Comparison of ENCODE assay signal across 22 cellular contexts in the genomic region with DNA sequence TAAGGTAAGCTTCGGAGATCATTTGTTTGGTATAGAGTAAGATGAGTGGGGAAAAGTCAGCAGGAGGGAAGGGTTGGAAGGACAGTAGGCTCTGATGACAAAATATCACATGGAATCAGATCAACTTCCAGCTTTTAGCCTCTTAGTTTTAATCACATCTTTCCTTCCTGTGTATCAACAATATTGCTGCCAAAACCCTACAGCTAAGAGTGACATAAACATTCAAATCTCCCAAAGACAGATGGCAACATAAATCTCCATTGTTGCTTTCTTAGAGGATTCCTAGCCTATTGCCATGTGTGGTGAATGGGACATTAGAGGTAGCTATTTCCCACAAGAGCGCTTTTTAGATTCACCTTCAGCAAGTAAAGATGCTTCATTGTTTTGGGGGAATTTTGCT. TPM values are rescaled to one million over a fixed set of nuclear protein-coding genes. Genes with fewer than 3 reads are reported as not detected.
DNase-seq lines count a peak whose midpoint lies in the region; FAIRE-seq and TF ChIP-seq lines count a peak whose summit lies in the region.
"Had no signal": no experiment of that assay in that cellular context is flagged by ENCODE, and none has a peak within 500 bp of the region (broad histone marks: within the 10 kb centered on the region; RNA-seq: fewer than 3 reads in every experiment).

No MANE protein-coding gene starts in this region.

- peaks cover 6 to 12% of the 10 kb centered on the region in 2 experiments for H3K4me1 Mint-ChIP-seq in H9
- H3K4me1 Mint-ChIP-seq: activated naive CD8-positive, alpha-beta T cell treated with anti-CD3 and anti-CD28 coated beads, Interleukin-2, amount 10 ng/mL, durations not matched to agents 7 days and 5 days had no signal

- no peak overlapping the region for H3T11ph ChIP-seq in H9 (ENCODE audit: low read length)

- no peak overlapping the region for H3K4me2 ChIP-seq in H9 (ENCODE audit: insufficient read depth, insufficient read length, low read length)
- H3K4me2 ChIP-seq: hepatocyte had no signal

- peaks cover 6 to 8% of the 10 kb centered on the region in 2 experiments; a peak in 2 of 5 replicates for H3K9me3 Mint-ChIP-seq in H9
- H3K9me3 Mint-ChIP-seq: activated naive CD8-positive, alpha-beta T cell treated with anti-CD3 and anti-CD28 coated beads, Interleukin-2, amount 10 ng/mL, durations not matched to agents 7 days and 5 days; naive thymus-derived CD4-positive, alpha-beta T cell; T-helper 2 cell treated with Interferon-gamma antibody and Interleukin-4, amounts not matched to agents 5 μg/mL and 100 μg/mL, for 36 hours had no signal

- no CpG with 5 or more reads among the region's 2 CpGs for WGBS in H9 (ENCODE audit: extremely low coverage, insufficient read length, low lambda C conversion rate)
- 80% methylated on average over 2 of the region's 2 CpGs for WGBS in prostate gland

- no peak overlapping the region for H2BK20ac ChIP-seq in H9 (ENCODE audit: low read depth, low read length, poor library complexity, severe bottlenecking)

- no peak overlapping the region for H4K8ac ChIP-seq in H9 (replicated peaks; ENCODE audit: insufficient read length, low read depth, low read length)

- peak overlapping the region in 1 of 3 experiments; percentile 0; a peak in 1 of 7 replicates for H3K27ac Mint-ChIP-seq in H9
- H3K27ac Mint-ChIP-seq: activated naive CD8-positive, alpha-beta T cell treated with anti-CD3 and anti-CD28 coated beads, Interleukin-2, amount 10 ng/mL, durations not matched to agents 7 days and 5 days; naive thymus-derived CD4-positive, alpha-beta T cell; T-helper 2 cell treated with Interferon-gamma antibody and Interleukin-4, amounts not matched to agents 5 μg/mL and 100 μg/mL, for 36 hours had no signal

- H3K18ac ChIP-seq in H9 (ENCODE audit: insufficient read length, low read depth, low read length): no peak overlapping the region

- H3K9me3 ChIP-seq in SJSA1 (replicated peaks): no peaks in the 10 kb centered on the region; the same call in 1 of the 2 replicates
- H3K9me3 ChIP-seq in H9 (ENCODE audit: control insufficient read depth, low read depth, low read length): no peaks in the 10 kb centered on the region
- no peaks in the 10 kb centered on the region for H3K9me3 ChIP-seq in prostate gland

- no peak overlapping the region for H3K56ac ChIP-seq in H9 (ENCODE audit: insufficient read length, low read depth, low read length)

- no peaks in the 10 kb centered on the region for H3K79me2 ChIP-seq in H9 (ENCODE audit: insufficient read depth, low read length)
- H3K79me2 ChIP-seq: hepatocyte had no signal

- no peak overlapping the region for H3K14ac ChIP-seq in H9 (ENCODE audit: insufficient read depth, low read length)

- peak; percentile 23 for TF ChIP-seq CTCF in D721Med (IDR thresholded peaks at IDR 0.05; ENCODE audit: insufficient read depth, missing control alignments)
- TF ChIP-seq CTCF in foreskin fibroblast (IDR thresholded peaks at IDR 0.05; ENCODE audit: low read depth, low read length): no peak
- no peak for TF ChIP-seq CTCF in H9 (conservative IDR thresholded peaks at IDR 0.05)
- TF ChIP-seq CTCF in prostate gland (IDR thresholded peaks at IDR 0.05): no peak

- H2BK15ac ChIP-seq in H9 (ENCODE audit: low read depth, low read length): no peak overlapping the region

- peaks cover 22% of the 10 kb centered on the region for H3K4me1 ChIP-seq in SJSA1 (replicated peaks)
- H3K4me1 ChIP-seq in H9 (ENCODE audit: insufficient read depth, low read length): no peaks in the 10 kb centered on the region
- no peaks in the 10 kb centered on the region for H3K4me1 ChIP-seq in prostate gland (replicated peaks)

- H3K27me3 ChIP-seq in SJSA1 (replicated peaks) (no peaks in the 10 kb centered on the region), H9 (ENCODE audit: insufficient read depth, low read length) (no peaks in the 10 kb centered on the region), prostate gland (replicated peaks; ENCODE audit: insufficient read depth) (no peaks in the 10 kb centered on the region)
- H3K27me3 ChIP-seq: hepatocyte had no signal

- H2BK120ac ChIP-seq in H9 (ENCODE audit: low read depth, low read length, poor library complexity, severe bottlenecking): no peak overlapping the region

- H3K36me3 ChIP-seq in SJSA1: no peaks in the 10 kb centered on the region
- H3K36me3 ChIP-seq in prostate gland: no peaks in the 10 kb centered on the region

- no peak overlapping the region for H4K5ac ChIP-seq in H9 (ENCODE audit: insufficient read length, low read depth, low read length)

- H3K23me2 ChIP-seq in H9 (ENCODE audit: insufficient read length, low read depth, low read length, poor library complexity, severe bottlenecking): no peaks in the 10 kb centered on the region

- no peaks in the 10 kb centered on the region for H3K79me1 ChIP-seq in H9 (ENCODE audit: insufficient read depth, low read depth, low read length, poor library complexity, severe bottlenecking)

- H4K91ac ChIP-seq in H9 (ENCODE audit: insufficient read length, low read depth, low read length): no peak overlapping the region

- no peak overlapping the region for H3K4me3 Mint-ChIP-seq in H9
- H3K4me3 Mint-ChIP-seq: activated naive CD8-positive, alpha-beta T cell treated with anti-CD3 and anti-CD28 coated beads, Interleukin-2, amount 10 ng/mL, durations not matched to agents 7 days and 5 days; naive thymus-derived CD4-positive, alpha-beta T cell; T-helper 2 cell treated with Interferon-gamma antibody and Interleukin-4, amounts not matched to agents 5 μg/mL and 100 μg/mL, for 36 hours had no signal

- H2AK5ac ChIP-seq in H9 (ENCODE audit: insufficient read length, low read length): no peak overlapping the region

- no peak overlapping the region for H3K4ac ChIP-seq in H9 (ENCODE audit: low read depth, low read length)

- DNase-seq in D721Med (ENCODE audit: insufficient read length, low spot score) (no peak), M059J (ENCODE audit: low read depth) (peak; percentile 62), SJSA1 (ENCODE audit: low read depth in 1 of 2, low spot score in 2 of 2) (peak in 1 of 2 experiments; percentile 47), foreskin fibroblast (peak; percentile 44 to 62), H9 (no peak), prostate gland (ENCODE audit: low spot score) (no peak), occipital lobe (lab: John Stamatoyannopoulos, UW) (no peak)
- DNase-seq: activated CD8-positive, alpha-beta memory T cell treated with anti-CD3 and anti-CD28 coated beads for 24 hours; activated naive CD8-positive, alpha-beta T cell treated with anti-CD3 and anti-CD28 coated beads, Interleukin-2, amount 10 ng/mL, durations not matched to agents 7 days and 5 days; AML-193; GF-D8; Kasumi-1; naive thymus-derived CD4-positive, alpha-beta T cell; NCI-H1105 treated with DMSO at 0.1 percent for 48 hours; NCI-H226; SHP77 treated with DMSO at 0.1 percent for 48 hours; stimulated activated CD4-positive, alpha-beta T cell treated with anti-CD3 and anti-CD28 coated beads, Interleukin-4, amount 100 ng/mL, for 1 hour had no signal

- H3K23ac ChIP-seq in H9 (ENCODE audit: insufficient read length, low read depth, low read length): no peak overlapping the region

- H3K4me3 ChIP-seq in SJSA1 (no peak overlapping the region), foreskin fibroblast (ENCODE audit: low read depth in 1 of 2, low read length in 2 of 2) (no peak overlapping the region), prostate gland (no peak overlapping the region)
- H3K4me3 ChIP-seq: hepatocyte, skin epidermis had no signal

- no peak overlapping the region for H2BK12ac ChIP-seq in H9 (ENCODE audit: insufficient read length, low read depth, low read length)

- no peak overlapping the region for H3K9ac ChIP-seq in H9 (ENCODE audit: extremely low read depth, insufficient read length, low read length)

- peak; percentile 90 for FAIRE-seq in D721Med (lab: Jason Lieb, UNC)
- FAIRE-seq: HTR-8/SVneo, keratinocyte had no signal

- TF ChIP-seq POLR2A in prostate gland (IDR thresholded peaks at IDR 0.05): no peak

- intact Hi-C loops in prostate gland (cut with DNase I): no loop called here

- H3K36me3 Mint-ChIP-seq in H9 (ENCODE audit: insufficient read depth in 1 of 3, low read depth in 3 of 3): peaks cover 0 to 4% (median 0%) of the 10 kb centered on the region in 3 experiments; a peak in 2 of 7 replicates
- H3K36me3 Mint-ChIP-seq: activated naive CD8-positive, alpha-beta T cell treated with anti-CD3 and anti-CD28 coated beads, Interleukin-2, amount 10 ng/mL, durations not matched to agents 7 days and 5 days; naive thymus-derived CD4-positive, alpha-beta T cell had no signal

- H4K20me1 ChIP-seq in H9 (ENCODE audit: control insufficient read depth, insufficient read depth, insufficient read length): no peaks in the 10 kb centered on the region

- H2BK5ac ChIP-seq in H9 (ENCODE audit: insufficient read length, low read length): no peak overlapping the region

- H3K27ac ChIP-seq in SJSA1: peak overlapping the region; percentile 24
- no peak overlapping the region for H3K27ac ChIP-seq in H9 (ENCODE audit: insufficient read length, low read depth, low read length)
- no peak overlapping the region for H3K27ac ChIP-seq in prostate gland
- H3K27ac ChIP-seq: hepatocyte, skin epidermis had no signal

- peaks cover 4% of the 10 kb centered on the region; the same call in 1 of the 2 replicates for H3K27me3 Mint-ChIP-seq in H9 (ENCODE audit: low read depth)

- no peak overlapping the region for H2AFZ ChIP-seq in H9 (ENCODE audit: low read length)
- H2AFZ ChIP-seq: hepatocyte had no signal

RNA-seq across cellular contexts. Expression of gene FZD1, which starts 35.3 kb away (rescaled TPM):
- 3.7 and 6.1 TPM in 2 replicates for total RNA-seq in M059J (2014; rRNA removed; shearing (Covaris generic))
- 9.9 and 11.6 TPM in 2 replicates for total RNA-seq in SJSA1 (2014; rRNA removed; shearing (Covaris generic))
- 0.61 TPM in 2 replicates for total RNA-seq in H9 (2021)
- total RNA-seq in prostate gland: 10 to 100 TPM; 26.6 to 56.9 TPM
- total RNA-seq in occipital lobe: 10.0 TPM

Comparison
In these comparisons a context has a peak if more than half of its experiments do, and no peak if none do; other contexts are left out.
1. DNase-seq: peak in M059J (single experiment) and foreskin fibroblast (2 of 2); none in D721Med (single experiment), H9 (single experiment), prostate gland (single experiment) and occipital lobe (single experiment).